18 cellular contexts compared by ENCODE assay signal in genomic region chr7:9939171-9939570, GRCh38.
"Had no signal": no experiment of that assay in that cellular context is flagged by ENCODE, and none has a peak within 500 bp of the region (broad histone marks: within the 10 kb centered on the region; RNA-seq: fewer than 3 reads in every experiment).

No MANE protein-coding gene starts in this region.

- H3K36me3 ChIP-seq: cardiac muscle cell, gastrocnemius medialis, lower lobe of right lung, neutrophil, right atrium auricular region, transverse colon, WERI-Rb-1 had no signal

- H3K4me3 Mint-ChIP-seq: activated CD8-positive, alpha-beta T cell treated with anti-CD3 and anti-CD28 coated beads for 36 hours; activated T-cell treated with anti-CD3 and anti-CD28 coated beads, Interleukin-2, amount 50 U/mL, for 72 hours; stimulated activated naive B cell treated with anti-CD40 and anti-IgM and Interleukin-4, amounts not matched to agents 10 μg/mL and 1 μg/mL and 100 μg/mL, for 72 hours had no signal

- ATAC-seq: activated CD8-positive, alpha-beta T cell treated with anti-CD3 and anti-CD28 coated beads for 36 hours; activated T-cell treated with anti-CD3 and anti-CD28 coated beads, Interleukin-2, amount 50 U/mL, for 72 hours; gastrocnemius medialis; lower lobe of right lung; stimulated activated naive B cell treated with anti-CD40 and anti-IgM and Interleukin-4, amounts not matched to agents 10 μg/mL and 1 μg/mL and 100 μg/mL, for 72 hours had no signal

- H3K4me1 Mint-ChIP-seq: stimulated activated naive B cell treated with anti-CD40 and anti-IgM and Interleukin-4, amounts not matched to agents 10 μg/mL and 1 μg/mL and 100 μg/mL, for 72 hours had no signal

- H3K9me3 Mint-ChIP-seq: stimulated activated naive B cell treated with anti-CD40 and anti-IgM and Interleukin-4, amounts not matched to agents 10 μg/mL and 1 μg/mL and 100 μg/mL, for 72 hours had no signal

- H3K36me3 Mint-ChIP-seq: stimulated activated naive B cell treated with anti-CD40 and anti-IgM and Interleukin-4, amounts not matched to agents 10 μg/mL and 1 μg/mL and 100 μg/mL, for 72 hours had no signal

- DNase-seq: activated CD4-positive, alpha-beta T cell treated with anti-CD3 and anti-CD28 coated beads for 4 hours; activated CD8-positive, alpha-beta memory T cell treated with anti-CD3 and anti-CD28 coated beads, Interleukin-2, amount 50 U/mL, for 4 hours; activated CD8-positive, alpha-beta T cell treated with anti-CD3 and anti-CD28 coated beads for 36 hours; activated naive CD4-positive, alpha-beta T cell; activated T-cell treated with anti-CD3 and anti-CD28 coated beads, Interleukin-2, amount 50 U/mL, for 72 hours; aorta; gastrocnemius medialis; lower lobe of right lung; midbrain; posterior cingulate gyrus; stimulated activated naive B cell treated with anti-CD40 and anti-IgM and Interleukin-4, amounts not matched to agents 10 μg/mL and 1 μg/mL and 100 μg/mL, for 72 hours; T1000; transverse colon; WERI-Rb-1 had no signal

- H3K9me3 ChIP-seq: gastrocnemius medialis, lower lobe of right lung, neutrophil, right atrium auricular region had no signal

- H3K4me3 ChIP-seq: cardiac muscle cell, gastrocnemius medialis, lower lobe of right lung, right atrium auricular region, skin epidermis, transverse colon had no signal

- H3K27ac ChIP-seq: cardiac muscle cell, gastrocnemius medialis, lower lobe of right lung, neutrophil, right atrium auricular region, skin epidermis, transverse colon, WERI-Rb-1 had no signal

- H3K27me3 ChIP-seq: cardiac muscle cell, gastrocnemius medialis, neutrophil, right atrium auricular region, transverse colon had no signal

- H3K27ac Mint-ChIP-seq: activated CD8-positive, alpha-beta T cell treated with anti-CD3 and anti-CD28 coated beads for 36 hours; activated T-cell treated with anti-CD3 and anti-CD28 coated beads, Interleukin-2, amount 50 U/mL, for 72 hours; stimulated activated naive B cell treated with anti-CD40 and anti-IgM and Interleukin-4, amounts not matched to agents 10 μg/mL and 1 μg/mL and 100 μg/mL, for 72 hours had no signal

- H3K27me3 Mint-ChIP-seq: activated CD8-positive, alpha-beta T cell treated with anti-CD3 and anti-CD28 coated beads for 36 hours; stimulated activated naive B cell treated with anti-CD40 and anti-IgM and Interleukin-4, amounts not matched to agents 10 μg/mL and 1 μg/mL and 100 μg/mL, for 72 hours had no signal

- H3K4me1 ChIP-seq: gastrocnemius medialis, lower lobe of right lung, right atrium auricular region, transverse colon had no signal
